In genomic region chr3:106299300-106300098, GRCh38 we compare ENCODE assay signal across 9 cellular contexts.
A peak's percentile ranks its signal among the peaks of the same experiment; 100 is the strongest.
DNase-seq lines count a peak whose midpoint lies in the region; ATAC-seq and TF ChIP-seq lines count a peak whose summit lies in the region.
"Had no signal": no experiment of that assay in that cellular context is flagged by ENCODE, and none has a peak within 500 bp of the region (broad histone marks: within the 10 kb centered on the region; RNA-seq: fewer than 3 reads in every experiment).

No MANE protein-coding gene starts in this region.

- no peak overlapping the region for H3K14ac ChIP-seq in mesenchymal stem cell (ENCODE audit: low read length in 2 of 2)

- H3K36me3 ChIP-seq in GM23248 (ENCODE audit: low read depth) (no peaks in the 10 kb centered on the region), Karpas-422 (ENCODE audit: insufficient read depth, low read length) (no peaks in the 10 kb centered on the region), mesenchymal stem cell (ENCODE audit: control insufficient read depth in 1 of 2, insufficient read depth in 2 of 2, low read depth in 1 of 2, low read length in 2 of 2) (no peaks in the 10 kb centered on the region), lower lobe of right lung (no peaks in the 10 kb centered on the region)
- H3K36me3 ChIP-seq: upper lobe of left lung had no signal

- peaks cover 6% of the 10 kb centered on the region; the same call in 1 of the 2 replicates for H3F3A ChIP-seq in GM23248 (ENCODE audit: insufficient read depth)

- H3K27ac ChIP-seq in GM23248, result 0 out of 2 replicates have a peak overlapping the region, but pooled peaks have one; percentile 7
- no peak overlapping the region for H3K27ac ChIP-seq in Karpas-422 (ENCODE audit: low read length)
- no peak overlapping the region for H3K27ac ChIP-seq in mesenchymal stem cell (ENCODE audit: low read length, poor library complexity, severe bottlenecking)
- H3K27ac ChIP-seq in lower lobe of right lung, result no peak overlapping the region
- H3K27ac ChIP-seq: upper lobe of left lung had no signal

- H4K20me1 ChIP-seq in GM23248 (ENCODE audit: insufficient read depth) (no peaks in the 10 kb centered on the region), Karpas-422 (ENCODE audit: insufficient read depth, low read depth, low read length) (no peaks in the 10 kb centered on the region)

- H2BK120ac ChIP-seq in mesenchymal stem cell (ENCODE audit: low read depth, low read length), result no peak overlapping the region

- H3K4me2 ChIP-seq in GM23248 (ENCODE audit: unreplicated experiment) (peak overlapping the region; percentile 7), Karpas-422 (ENCODE audit: low read depth, low read length, poor library complexity, severe bottlenecking) (no peak overlapping the region), mesenchymal stem cell (ENCODE audit: low read length, poor library complexity, severe bottlenecking) (no peak overlapping the region)

- H3K79me1 ChIP-seq in mesenchymal stem cell (replicated peaks; ENCODE audit: low read length, poor library complexity, severe bottlenecking), result no peaks in the 10 kb centered on the region

- no peak overlapping the region for H3K23ac ChIP-seq in mesenchymal stem cell (ENCODE audit: low read length in 2 of 2)

- H4K8ac ChIP-seq in mesenchymal stem cell (ENCODE audit: low read length), result no peak overlapping the region

- no peak overlapping the region for H2BK5ac ChIP-seq in mesenchymal stem cell (ENCODE audit: low read depth, low read length, poor library complexity, severe bottlenecking)

- in situ Hi-C loops in GM23248 (cut with MboI), result no loop called here

- H2BK12ac ChIP-seq in mesenchymal stem cell (ENCODE audit: low read length in 2 of 2), result no peak overlapping the region

- no peak for TF ChIP-seq CTCF in lower lobe of right lung (IDR thresholded peaks at IDR 0.05)

- H3K9me3 ChIP-seq in GM23248 (ENCODE audit: low read depth) (no peaks in the 10 kb centered on the region), Karpas-422 (ENCODE audit: low read length) (no peaks in the 10 kb centered on the region), mesenchymal stem cell (ENCODE audit: control insufficient read depth, low read length) (no peaks in the 10 kb centered on the region), lower lobe of right lung (no peaks in the 10 kb centered on the region)
- H3K9me3 ChIP-seq: upper lobe of left lung had no signal

- H3K9me2 ChIP-seq in GM23248 (ENCODE audit: insufficient read depth), result no peaks in the 10 kb centered on the region
- no peaks in the 10 kb centered on the region for H3K9me2 ChIP-seq in Karpas-422 (replicated peaks; ENCODE audit: insufficient read depth, low read length)

- H2BK15ac ChIP-seq in mesenchymal stem cell (ENCODE audit: low read depth, poor library complexity, severe bottlenecking), result no peak overlapping the region

- 27 to 30% methylated on average over 2 of the region's 2 CpGs for WGBS in GM23248 (ENCODE audit: low coverage in 1 of 2, low lambda C conversion rate in 2 of 2, missing lambda C conversion rate in 2 of 2), 2 experiments
- WGBS in mesenchymal stem cell, result 0% methylated on average over 1 of the region's 2 CpGs

- no peak overlapping the region for H2AK5ac ChIP-seq in mesenchymal stem cell (ENCODE audit: low read length, severe bottlenecking)

- H3K4me3 ChIP-seq in GM23248, result no peak overlapping the region
- no peak overlapping the region for H3K4me3 ChIP-seq in Karpas-422 (ENCODE audit: low read length)
- no peak overlapping the region for H3K4me3 ChIP-seq in mesenchymal stem cell (ENCODE audit: insufficient read depth in 1 of 2, low read depth in 1 of 2, low read length in 2 of 2)
- no peak overlapping the region for H3K4me3 ChIP-seq in lower lobe of right lung
- H3K4me3 ChIP-seq: upper lobe of left lung had no signal

- DNase-seq in SKM-1 treated with dmso at 0.1 percent for 144 hours (lab: John Stamatoyannopoulos, UW; ENCODE audit: unreplicated experiment) (peak; percentile 0), SKM-1 (lab: John Stamatoyannopoulos, UW; ENCODE audit: unreplicated experiment) (no peak), GM23248 (peak; percentile 73), Karpas-422 (peak; percentile 42), mesenchymal stem cell (peak; percentile 23), lower lobe of right lung (no peak), SK-N-DZ (ENCODE audit: low spot score) (no peak), cortex of kidney (lab: John Stamatoyannopoulos, UW) (no peak)
- DNase-seq: upper lobe of left lung had no signal

- H3K4me1 ChIP-seq in GM23248 (ENCODE audit: insufficient read depth) (peaks cover 11% of the 10 kb centered on the region), Karpas-422 (ENCODE audit: low read length) (peaks cover 23% of the 10 kb centered on the region), mesenchymal stem cell (ENCODE audit: control insufficient read depth, insufficient read depth, low read depth, low read length) (no peaks in the 10 kb centered on the region), lower lobe of right lung (no peaks in the 10 kb centered on the region)
- H3K4me1 ChIP-seq: upper lobe of left lung had no signal

- H3K79me2 ChIP-seq in GM23248 (ENCODE audit: insufficient read depth), result no peaks in the 10 kb centered on the region
- no peaks in the 10 kb centered on the region for H3K79me2 ChIP-seq in Karpas-422 (ENCODE audit: low read length)

- intact Hi-C loops in lower lobe of right lung (cut with DNase I), result no loop called here

- H3K9ac ChIP-seq in GM23248 (no peak overlapping the region), Karpas-422 (ENCODE audit: low read length) (no peak overlapping the region), mesenchymal stem cell (ENCODE audit: low read length) (no peak overlapping the region)

- H4K91ac ChIP-seq in mesenchymal stem cell (ENCODE audit: low read length), result no peak overlapping the region

- H3K27me3 ChIP-seq in GM23248 (replicated peaks; ENCODE audit: insufficient read depth) (no peaks in the 10 kb centered on the region), Karpas-422 (ENCODE audit: low read length) (no peaks in the 10 kb centered on the region), mesenchymal stem cell (ENCODE audit: control insufficient read depth in 1 of 2, insufficient read depth in 1 of 2, low read length in 2 of 2) (no peaks in the 10 kb centered on the region), lower lobe of right lung (ENCODE audit: low read depth) (no peaks in the 10 kb centered on the region)
- H3K27me3 ChIP-seq: upper lobe of left lung had no signal

- ATAC-seq in lower lobe of right lung, result no peak

- no peak overlapping the region for H3K4ac ChIP-seq in mesenchymal stem cell (ENCODE audit: low read depth in 1 of 2, low read length in 2 of 2)

- H2AFZ ChIP-seq in GM23248 (no peak overlapping the region), Karpas-422 (ENCODE audit: low read length) (no peak overlapping the region), mesenchymal stem cell (ENCODE audit: low read depth, low read length) (no peak overlapping the region)

- H3K18ac ChIP-seq in mesenchymal stem cell (ENCODE audit: low read depth in 1 of 2, low read length in 2 of 2), result no peak overlapping the region

Comparison
In these comparisons a context has a peak if more than half of its experiments do, and no peak if none do; other contexts are left out.
1. DNase-seq: peak in SKM-1 treated with dmso at 0.1 percent for 144 hours (single experiment), GM23248 (single experiment), Karpas-422 (single experiment) and mesenchymal stem cell (single experiment); none in SKM-1 (single experiment), lower lobe of right lung (single experiment), SK-N-DZ (single experiment) and cortex of kidney (single experiment).